ENCODE assay signal across 10 cellular contexts in genomic region chr12:101792046-101792931, GRCh38. TPM values are rescaled to one million over a fixed set of nuclear protein-coding genes. Genes with fewer than 3 reads are reported as not detected.
A peak's percentile ranks its signal among the peaks of the same experiment; 100 is the strongest.
DNase-seq lines count a peak whose midpoint lies in the region; ATAC-seq and TF ChIP-seq lines count a peak whose summit lies in the region.
"Had no signal": no experiment of that assay in that cellular context is flagged by ENCODE, and none has a peak within 500 bp of the region (broad histone marks: within the 10 kb centered on the region; RNA-seq: fewer than 3 reads in every experiment).

No MANE protein-coding gene starts in this region.

- H3K4me2 ChIP-seq in GM23248 (ENCODE audit: unreplicated experiment), result no peak overlapping the region

- no peaks in the 10 kb centered on the region for H3F3A ChIP-seq in GM23248 (ENCODE audit: insufficient read depth)

- H3K27ac ChIP-seq in A673 (ENCODE audit: low read depth, low read length, poor library complexity, severe bottlenecking) (no peak overlapping the region), GM23248 (no peak overlapping the region), adrenal gland (no peak overlapping the region)
- H3K27ac ChIP-seq: SK-N-MC had no signal

- CTCF ChIA-PET in A673 (lab: Charles Lee), result no interaction called here

- in situ Hi-C loops in GM23248 (cut with MboI), result no loop called here

- TF ChIP-seq CTCF in A673 (conservative IDR thresholded peaks at IDR 0.05; ENCODE audit: low read depth, low read length) (peak; percentile 53), adrenal gland (IDR thresholded peaks at IDR 0.05) (peak in 5 of 6 experiments; percentile 21 to 40 (median 33))

- H3K4me1 ChIP-seq in A673 (ENCODE audit: insufficient read depth, low read length, poor library complexity, severe bottlenecking) (no peaks in the 10 kb centered on the region), GM23248 (ENCODE audit: insufficient read depth) (peaks cover 15% of the 10 kb centered on the region), adrenal gland (replicated peaks in 1 of 2) (peaks cover 9 to 19% of the 10 kb centered on the region in 2 donors)

- H3K4me3 ChIP-seq in A673 (ENCODE audit: low read depth, low read length, poor library complexity, severe bottlenecking), result no peak overlapping the region
- H3K4me3 ChIP-seq in GM23248, result no peak overlapping the region
- no peak overlapping the region for H3K4me3 ChIP-seq in adrenal gland
- H3K4me3 ChIP-seq: SK-N-MC had no signal

- H3K9me2 ChIP-seq in GM23248 (ENCODE audit: insufficient read depth), result no peaks in the 10 kb centered on the region

- H3K9ac ChIP-seq in GM23248, result no peak overlapping the region

- no peak overlapping the region for H2AFZ ChIP-seq in GM23248

- H3K36me3 ChIP-seq in A673 (ENCODE audit: insufficient read depth, low read length, poor library complexity, severe bottlenecking) (no peaks in the 10 kb centered on the region), GM23248 (ENCODE audit: low read depth) (no peaks in the 10 kb centered on the region), adrenal gland (replicated peaks in 1 of 2) (no peaks in the 10 kb centered on the region)

- 85 to 89% methylated on average over 6 of the region's 6 CpGs for WGBS in GM23248 (ENCODE audit: low coverage in 1 of 2, low lambda C conversion rate in 2 of 2, missing lambda C conversion rate in 2 of 2), 2 experiments
- WGBS in adrenal gland, 4 donors, result 64 to 74% (median 72%) methylated on average over 6 of the region's 6 CpGs

- H3K79me2 ChIP-seq in GM23248 (ENCODE audit: insufficient read depth), result no peaks in the 10 kb centered on the region

- no peak for ATAC-seq in activated CD4-positive, CD25-positive, alpha-beta regulatory T cell treated with anti-CD3 and anti-CD28 coated beads, Interleukin-2, amount 50 U/mL, for 24 hours

- POLR2A ChIA-PET in A673 (lab: Charles Lee; ENCODE audit: low non-redundant PET), result no interaction called here

- no peak for DNase-seq in A673 (ENCODE audit: low spot score)
- DNase-seq in GM23248, result peak; percentile 19
- DNase-seq in adrenal gland, result peak in 1 of 7 donors; percentile 18
- DNase-seq in islet precursor cell, result peak; percentile 70
- no peak for DNase-seq in NCI-H1436 treated with DMSO at 0.1 percent for 48 hours (lab: John Stamatoyannopoulos, UW)
- no peak for DNase-seq in effector CD8-positive, alpha-beta T cell (lab: John Stamatoyannopoulos, UW)
- DNase-seq in Ammon's horn (ENCODE audit: low spot score), result no peak
- DNase-seq: central memory CD4-positive, alpha-beta T cell had no signal

- H3K9me3 ChIP-seq in A673 (ENCODE audit: low read depth, low read length, poor library complexity, severe bottlenecking) (no peaks in the 10 kb centered on the region), GM23248 (ENCODE audit: low read depth) (no peaks in the 10 kb centered on the region), adrenal gland (replicated peaks in 1 of 3) (no peaks in the 10 kb centered on the region)

- no TSS peak for BruUV-seq in A673 (replicated peaks; lab: Mats Ljungman, UMichigan)

- intact Hi-C loops in A673 (cut with micrococcal nuclease; ENCODE audit: unreplicated experiment) (no loop called here), adrenal gland (cut with DNase I) (no loop called here)

- no peak for TF ChIP-seq POLR2A in adrenal gland (IDR thresholded peaks at IDR 0.05)

- H4K20me1 ChIP-seq in GM23248 (ENCODE audit: insufficient read depth), result no peaks in the 10 kb centered on the region

- H3K27me3 ChIP-seq in A673 (replicated peaks; ENCODE audit: insufficient read depth, low read depth, low read length, poor library complexity) (no peaks in the 10 kb centered on the region), GM23248 (replicated peaks; ENCODE audit: insufficient read depth) (no peaks in the 10 kb centered on the region), adrenal gland (no peaks in the 10 kb centered on the region)

RNA-seq across cellular contexts. Expression of gene GNPTAB, which starts 38.5 kb away (rescaled TPM):
- 19.9 and 21.7 TPM in 2 replicates for total RNA-seq in A673 (2021)
- 23.3 and 26.6 TPM in 2 replicates for total RNA-seq in GM23248 (2014; rRNA removed; shearing (Covaris generic))
- polyA plus RNA-seq in GM23248 (2016; fragmentation: Nextera tagmentation; extraction: Ambion mirVana), result 20.6 and 21.9 TPM in 2 replicates
- total RNA-seq in adrenal gland, result 10 to 100 TPM in 7 of 8 donors, 1 to 10 TPM in 1; 8.6 to 31.3 (median 19.6) TPM
- 10 to 100 TPM in 2 of 3 donors, 1 to 10 TPM in 1; 7.6 to 11.2 (median 10.7) TPM for polyA plus RNA-seq in adrenal gland

RNA-seq across cellular contexts. Expression of gene SYCP3, which starts 53.0 kb away (rescaled TPM):
- total RNA-seq in A673 (2021), result 0.19 and 0.26 TPM in 2 replicates
- not detected in 2 replicates for total RNA-seq in GM23248 (2014; rRNA removed; shearing (Covaris generic))
- polyA plus RNA-seq in GM23248 (2016; fragmentation: Nextera tagmentation; extraction: Ambion mirVana), result 0.39 and 0.77 TPM in 2 replicates
- total RNA-seq in adrenal gland, result under 1 TPM in 1 of 8 donors, not detected in 7; 0.20 TPM
- polyA plus RNA-seq in adrenal gland, result under 1 TPM in 2 of 3 donors, not detected in 1; 0.16 to 0.37 TPM

Comparison
In these comparisons a context has a peak if more than half of its experiments do, and no peak if none do; other contexts are left out.
1. DNase-seq: peak in GM23248 (single experiment) and islet precursor cell (single experiment); none in A673 (single experiment), NCI-H1436 treated with DMSO at 0.1 percent for 48 hours (single experiment), effector CD8-positive, alpha-beta T cell (single experiment) and Ammon's horn (single experiment).